ENCODE assay signal across 8 cellular contexts in genomic region chr10:61974611-61975010, GRCh38.
DNase-seq lines count a peak whose midpoint lies in the region; ATAC-seq and TF ChIP-seq lines count a peak whose summit lies in the region.

No MANE protein-coding gene starts in this region.

- no peak for ATAC-seq in HG03139 (IDR thresholded peaks at IDR 0.05; ENCODE audit: unreplicated experiment)
- no peak for ATAC-seq in HG03135 (IDR thresholded peaks at IDR 0.05; ENCODE audit: unreplicated experiment)
- ATAC-seq in HG03457 (IDR thresholded peaks at IDR 0.05; ENCODE audit: unreplicated experiment) = no peak

- H3K9me2 ChIP-seq in OCI-LY7 (ENCODE audit: insufficient read depth, low read length) = no peaks in the 10 kb centered on the region

- DNase-seq in HAP-1 (ENCODE audit: low spot score in 2 of 2) (peak; percentile 76 to 84), OCI-LY7 (ENCODE audit: low spot score) (peak; percentile 77), fibroblast of the aortic adventitia (ENCODE audit: low read depth) (peak; percentile 75), sigmoid colon (peak; percentile 86), NCI-H2196 (lab: John Stamatoyannopoulos, UW; ENCODE audit: unreplicated experiment) (no peak)

- H3K9me3 ChIP-seq in HAP-1 (no peaks in the 10 kb centered on the region), OCI-LY7 (ENCODE audit: low read length) (peaks cover 6% of the 10 kb centered on the region; the same call in 1 of the 2 replicates), sigmoid colon (no peaks in the 10 kb centered on the region)

- intact Hi-C loops in OCI-LY7 (cut with micrococcal nuclease; ENCODE audit: unreplicated experiment) (loop anchor here (10.0 kb wide), 1 partner anchor 480 kb away; no protein-coding TSS in a partner anchor), sigmoid colon (cut with DNase I) (no loop called here)

- H3K27me3 ChIP-seq in HAP-1 (ENCODE audit: low read depth) (no peaks in the 10 kb centered on the region), sigmoid colon (no peaks in the 10 kb centered on the region)

- TF ChIP-seq CTCF in OCI-LY7 (conservative IDR thresholded peaks at IDR 0.05; ENCODE audit: low read length) = no peak
- no peak for TF ChIP-seq CTCF in fibroblast of the aortic adventitia (IDR thresholded peaks at IDR 0.05; ENCODE audit: insufficient read depth, low read length)
- TF ChIP-seq CTCF in sigmoid colon (IDR thresholded peaks at IDR 0.05) = no peak

- peak overlapping the region; percentile 75 for H3K4me2 ChIP-seq in OCI-LY7 (ENCODE audit: low read length)

- WGBS in sigmoid colon, 2 donors = 26 to 47% methylated on average over 6 of the region's 6 CpGs

- TF ChIP-seq EP300 in sigmoid colon (IDR thresholded peaks at IDR 0.05) = no peak

- H3K79me2 ChIP-seq in OCI-LY7 (ENCODE audit: insufficient read depth, low read depth, low read length) = peaks cover 78% of the 10 kb centered on the region; the same call in 1 of the 2 replicates

- CTCF ChIA-PET in OCI-LY7 (lab: Charles Lee; ENCODE audit: unreplicated experiment) = no interaction called here

- H2AFZ ChIP-seq in OCI-LY7 (ENCODE audit: low read length) = no peak overlapping the region; the same call in 1 of the 2 replicates

- TF ChIP-seq POLR2A in sigmoid colon (IDR thresholded peaks at IDR 0.05) = no peak

- BruUV-seq in OCI-LY7 (replicated peaks; lab: Mats Ljungman, UMichigan) = no TSS peak

- peak overlapping the region; percentile 86 for H3K27ac ChIP-seq in OCI-LY7 (ENCODE audit: low read depth, low read length, poor library complexity, severe bottlenecking)
- H3K27ac ChIP-seq in sigmoid colon = peak overlapping the region in 3 of 4 donors; percentile 70 to 76 (median 71)

- H3K4me1 ChIP-seq in HAP-1 (peaks cover 53% of the 10 kb centered on the region), OCI-LY7 (ENCODE audit: insufficient read depth, low read length, poor library complexity, severe bottlenecking) (peaks cover 80% of the 10 kb centered on the region), sigmoid colon (peaks cover 0 to 58% (median 54%) of the 10 kb centered on the region in 4 donors)

- no peaks in the 10 kb centered on the region for H4K20me1 ChIP-seq in OCI-LY7 (ENCODE audit: insufficient read depth, low read length)

- POLR2A ChIA-PET in OCI-LY7 (lab: Charles Lee) = interaction anchor here (0.9 to 7.1 kb wide), 12 partner anchors 12 to 108 kb away, joined by 3 to 98 read pairs (median 6); partner anchors contain the start of gene ARID5B

- in situ Hi-C loops in HAP-1 (cut with MboI; ENCODE audit: low sequenced_read_pairs) = no loop called here

- H3K36me3 ChIP-seq in HAP-1 (replicated peaks) = no peaks in the 10 kb centered on the region
- peaks cover 26% of the 10 kb centered on the region for H3K36me3 ChIP-seq in OCI-LY7 (ENCODE audit: insufficient read depth, low read length)
- no peaks in the 10 kb centered on the region for H3K36me3 ChIP-seq in sigmoid colon

- H3K4me3 ChIP-seq in HAP-1 (no peak overlapping the region), OCI-LY7 (ENCODE audit: low read depth, low read length, poor library complexity, severe bottlenecking) (peak overlapping the region; percentile 50), fibroblast of the aortic adventitia (ENCODE audit: low read depth, low read length) (no peak overlapping the region), sigmoid colon (no peak overlapping the region)
